19 cellular contexts compared by ENCODE assay signal in genomic region chr6:113645986-113646385, GRCh38.
DNase-seq lines count a peak whose midpoint lies in the region; ATAC-seq and TF ChIP-seq lines count a peak whose summit lies in the region.
"Had no signal": no experiment of that assay in that cellular context is flagged by ENCODE, and none has a peak within 500 bp of the region (broad histone marks: within the 10 kb centered on the region; RNA-seq: fewer than 3 reads in every experiment).

No MANE protein-coding gene starts in this region.

- H3K4me3 ChIP-seq in fibroblast of villous mesenchyme (ENCODE audit: low read depth, low read length), result no peak overlapping the region
- no peak overlapping the region for H3K4me3 ChIP-seq in skeletal muscle tissue (ENCODE audit: low read length in 3 of 3)
- H3K4me3 ChIP-seq: lung had no signal

- intact Hi-C loops in activated B cell treated with CpG ODN at 0.5 μM for 24 hours (cut with micrococcal nuclease), result no loop called here

- no peaks in the 10 kb centered on the region for H3K9me3 ChIP-seq in skeletal muscle tissue (ENCODE audit: control insufficient read depth in 3 of 3, low read length in 3 of 3)

- no peaks in the 10 kb centered on the region for H3K27me3 Mint-ChIP-seq in activated B cell treated with CpG ODN at 0.5 μM for 24 hours
- H3K27me3 Mint-ChIP-seq: naive B cell had no signal

- H3K9ac ChIP-seq in skeletal muscle tissue (ENCODE audit: low read depth in 1 of 3, low read length in 3 of 3), result no peak overlapping the region
- H3K9ac ChIP-seq: KMS-11 had no signal

- peaks cover 82% of the 10 kb centered on the region for H3K4me1 Mint-ChIP-seq in activated B cell treated with CpG ODN at 0.5 μM for 24 hours

- H3K27me3 ChIP-seq in skeletal muscle tissue (ENCODE audit: control insufficient read depth in 3 of 3, insufficient read depth in 3 of 3, low read length in 3 of 3), result no peaks in the 10 kb centered on the region

- H3K27ac Mint-ChIP-seq in activated B cell treated with CpG ODN at 0.5 μM for 24 hours, result peak overlapping the region; percentile 53
- H3K27ac Mint-ChIP-seq: CD4-positive, CD25-positive, alpha-beta regulatory T cell had no signal

- peak; percentile 4 for DNase-seq in GM03348 (ENCODE audit: low spot score)
- DNase-seq in activated B cell treated with CpG ODN at 0.5 μM for 24 hours, result no peak
- DNase-seq in fibroblast of villous mesenchyme (ENCODE audit: low read depth), result peak; percentile 45
- DNase-seq in MV-4-11 (lab: John Stamatoyannopoulos, UW), result no peak
- DNase-seq in occipital lobe (lab: John Stamatoyannopoulos, UW), result no peak
- no peak for DNase-seq in NCI-H2171 treated with DMSO at 0.1 percent for 48 hours (lab: John Stamatoyannopoulos, UW)
- DNase-seq: activated gamma-delta T cell; amygdala; CD4-positive, CD25-positive, alpha-beta regulatory T cell; naive B cell; NCI-H1048; NCI-H526 treated with DMSO at 0.1 percent for 48 hours; posterior cingulate gyrus; stimulated activated CD4-positive, alpha-beta T cell treated with anti-CD3 and anti-CD28 coated beads, Interleukin-4, amount 100 ng/mL, for 24 hours had no signal

- no peaks in the 10 kb centered on the region for H3K36me3 Mint-ChIP-seq in activated B cell treated with CpG ODN at 0.5 μM for 24 hours (ENCODE audit: low read depth)
- H3K36me3 Mint-ChIP-seq: CD4-positive, CD25-positive, alpha-beta regulatory T cell; naive B cell had no signal

- peak overlapping the region; percentile 51 for H3K27ac ChIP-seq in skeletal muscle tissue (ENCODE audit: low read depth, low read length)
- H3K27ac ChIP-seq: KMS-11, VCaP had no signal

- peaks cover 4 to 6% (median 4%) of the 10 kb centered on the region in 3 donors for H3K4me1 ChIP-seq in skeletal muscle tissue (ENCODE audit: control insufficient read depth in 3 of 3, insufficient read depth in 3 of 3, low read length in 3 of 3)

- H3K9me3 Mint-ChIP-seq in activated B cell treated with CpG ODN at 0.5 μM for 24 hours, result no peaks in the 10 kb centered on the region
- H3K9me3 Mint-ChIP-seq: CD4-positive, CD25-positive, alpha-beta regulatory T cell; naive B cell had no signal

- ATAC-seq in activated B cell treated with CpG ODN at 0.5 μM for 24 hours (ENCODE audit: low read depth) (no peak), GM19035 (IDR thresholded peaks at IDR 0.05; ENCODE audit: unreplicated experiment) (no peak)

- no peak overlapping the region for H3K4me3 Mint-ChIP-seq in activated B cell treated with CpG ODN at 0.5 μM for 24 hours
- H3K4me3 Mint-ChIP-seq: CD4-positive, CD25-positive, alpha-beta regulatory T cell had no signal

- POLR2A ChIA-PET in activated B cell treated with CpG ODN at 0.5 μM for 24 hours (lab: Charles Lee), result interaction anchor here (0.8 to 2.7 kb wide), 4 partner anchors 10 to 213 kb away, joined by 3 to 11 read pairs (median 8); no protein-coding TSS in a partner anchor

- CTCF ChIA-PET in activated B cell treated with CpG ODN at 0.5 μM for 24 hours (lab: Charles Lee), result interaction anchor here (1.0 to 1.6 kb wide), 2 partner anchors 213 to 339 kb away, joined by 4 to 5 read pairs; no protein-coding TSS in a partner anchor

- H3K36me3 ChIP-seq in skeletal muscle tissue (ENCODE audit: control insufficient read depth in 3 of 3, insufficient read depth in 3 of 3, low read length in 3 of 3), result no peaks in the 10 kb centered on the region

- no peak for TF ChIP-seq CTCF in activated B cell treated with CpG ODN at 0.5 μM for 24 hours (IDR thresholded peaks at IDR 0.05)
- no peak for TF ChIP-seq CTCF in fibroblast of villous mesenchyme (IDR thresholded peaks at IDR 0.05; ENCODE audit: insufficient read depth, low read depth, low read length)

Comparison
In these comparisons a context has a peak if more than half of its experiments do, and no peak if none do; other contexts are left out.
1. DNase-seq: peak in GM03348 (single experiment) and fibroblast of villous mesenchyme (single experiment); none in activated B cell treated with CpG ODN at 0.5 μM for 24 hours (single experiment), MV-4-11 (single experiment), occipital lobe (single experiment) and NCI-H2171 treated with DMSO at 0.1 percent for 48 hours (single experiment).